In genomic region chr6:12001004-12001705, GRCh38 we compare ENCODE assay signal across 1 cellular context.
TF ChIP-seq lines count a peak whose summit lies in the region.

No MANE protein-coding gene starts in this region.

TF ChIP-seq in HepG2, 621 proteins besides CTCF, POLR2A, EP300 and RAD21 (continued from another document and continues in another):
- TF ChIP-seq ZNF782 (CRISPR knock-in tag; IDR thresholded peaks at IDR 0.05; ENCODE audit: borderline replicate concordance) (no peak), ZNF24 (IDR thresholded peaks at IDR 0.05) (no peak), ZFP36L1 (CRISPR knock-in tag; IDR thresholded peaks at IDR 0.05) (no peak), SALL1 (CRISPR knock-in tag; IDR thresholded peaks at IDR 0.05) (peak; percentile 25; the same call in 1 of the 2 replicates), ZNF263 (CRISPR knock-in tag; IDR thresholded peaks at IDR 0.05) (no peak), HNRNPK (IDR thresholded peaks at IDR 0.05; ENCODE audit: low read depth, low read length, poor library complexity, severe bottlenecking) (no peak), ZNF674 (CRISPR knock-in tag; IDR thresholded peaks at IDR 0.05; ENCODE audit: low read depth) (no peak), HDAC1 (CRISPR knock-in tag; IDR thresholded peaks at IDR 0.05) (no peak), ZNF382 (CRISPR knock-in tag; IDR thresholded peaks at IDR 0.05; ENCODE audit: borderline replicate concordance) (no peak), THAP7 (CRISPR knock-in tag; IDR thresholded peaks at IDR 0.05) (no peak), NFKB2 (CRISPR knock-in tag; IDR thresholded peaks at IDR 0.05; ENCODE audit: borderline replicate concordance) (no peak), AHR (CRISPR knock-in tag; IDR thresholded peaks at IDR 0.05) (no peak), GABPB1 (CRISPR knock-in tag; IDR thresholded peaks at IDR 0.05) (no peak), HOXA7 (CRISPR knock-in tag; IDR thresholded peaks at IDR 0.05) (no peak), ZNF615 (CRISPR knock-in tag; IDR thresholded peaks at IDR 0.05; ENCODE audit: borderline replicate concordance) (no peak), ATRX (CRISPR knock-in tag; IDR thresholded peaks at IDR 0.05; ENCODE audit: borderline replicate concordance) (no peak), SKIL (CRISPR knock-in tag; IDR thresholded peaks at IDR 0.05; ENCODE audit: borderline replicate concordance) (no peak), ZNF142 (CRISPR knock-in tag; IDR thresholded peaks at IDR 0.05) (no peak), THAP11 (CRISPR knock-in tag; IDR thresholded peaks at IDR 0.05) (0 out of 2 replicates have a peak, but pooled peaks have one; percentile 32), ZNF543 (CRISPR knock-in tag; IDR thresholded peaks at IDR 0.05) (no peak), ONECUT2 (CRISPR knock-in tag; IDR thresholded peaks at IDR 0.05) (no peak), KLF12 (CRISPR knock-in tag; IDR thresholded peaks at IDR 0.05; ENCODE audit: borderline replicate concordance) (no peak), BRCA1 (CRISPR knock-in tag; IDR thresholded peaks at IDR 0.05) (no peak), ZNF724P (CRISPR knock-in tag; IDR thresholded peaks at IDR 0.05; ENCODE audit: borderline replicate concordance) (no peak), NR3C1 (CRISPR knock-in tag; IDR thresholded peaks at IDR 0.05) (no peak), MTF1 (CRISPR knock-in tag; IDR thresholded peaks at IDR 0.05) (no peak), NFRKB (IDR thresholded peaks at IDR 0.05) (no peak), PHF5A (CRISPR knock-in tag; IDR thresholded peaks at IDR 0.05; ENCODE audit: low read depth, unreplicated experiment) (peak; percentile 23), ZNF280D (CRISPR knock-in tag; IDR thresholded peaks at IDR 0.05) (0 out of 2 replicates have a peak, but pooled peaks have one; percentile 18), ZBTB4 (CRISPR knock-in tag; IDR thresholded peaks at IDR 0.05; ENCODE audit: borderline replicate concordance) (no peak), ZBTB34 (CRISPR knock-in tag; IDR thresholded peaks at IDR 0.05) (no peak; the same call in 1 of the 2 replicates), ASH2L (IDR thresholded peaks at IDR 0.05; ENCODE audit: insufficient read length, low read depth, low read length) (peak; percentile 94), NFIB (CRISPR knock-in tag; IDR thresholded peaks at IDR 0.05; ENCODE audit: borderline replicate concordance) (no peak), ZNF460 (CRISPR knock-in tag; IDR thresholded peaks at IDR 0.05; ENCODE audit: borderline replicate concordance) (no peak), MAX (IDR thresholded peaks at IDR 0.05) (peak; percentile 20; the same call in 1 of the 2 replicates), IRF2 (CRISPR knock-in tag; IDR thresholded peaks at IDR 0.05) (0 out of 2 replicates have a peak, but pooled peaks have one; percentile 38), AFF4 (CRISPR knock-in tag; IDR thresholded peaks at IDR 0.05) (no peak)
